ENCODE assay signal across 14 cellular contexts in the genomic region with DNA sequence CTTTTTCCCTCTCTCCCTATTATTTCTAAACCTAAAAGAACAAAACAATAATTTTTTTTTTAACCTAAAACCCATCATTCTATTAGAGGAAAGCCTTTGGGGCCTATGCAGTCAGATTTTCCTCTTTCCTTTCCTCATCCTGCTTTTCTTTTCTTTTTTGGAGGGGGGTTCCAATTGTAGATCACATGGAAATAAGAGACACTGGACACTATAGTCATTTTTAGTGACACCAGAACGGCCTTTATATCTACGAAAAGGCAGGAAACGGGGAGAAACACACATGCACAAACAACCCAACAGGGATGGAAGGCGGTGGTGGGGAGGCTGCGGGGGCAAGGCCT. TPM values are rescaled to one million over a fixed set of nuclear protein-coding genes. Genes with fewer than 3 reads are reported as not detected.
DNase-seq lines count a peak whose midpoint lies in the region; ATAC-seq, FAIRE-seq and TF ChIP-seq lines count a peak whose summit lies in the region.
"Had no signal": no experiment of that assay in that cellular context is flagged by ENCODE, and none has a peak within 500 bp of the region (broad histone marks: within the 10 kb centered on the region; RNA-seq: fewer than 3 reads in every experiment).

No MANE protein-coding gene starts in this region.

- no peak for DNase-seq in PC-3
- no peak for DNase-seq in thyroid gland
- DNase-seq in GM19239 (ENCODE audit: insufficient read length, low spot score): no peak
- DNase-seq in activated CD4-positive, alpha-beta T cell treated with anti-CD3 and anti-CD28 coated beads for 48 hours: no peak
- no peak for DNase-seq in NCI-H226
- no peak for DNase-seq in NCI-H1694 treated with DMSO at 0.1 percent for 48 hours (lab: John Stamatoyannopoulos, UW)
- DNase-seq: activated B cell treated with CpG ODN at 0.5 μM for 24 hours; activated T-cell treated with anti-CD3 and anti-CD28 coated beads, Interleukin-2, amount 50 U/mL, for 24 hours; anterior cingulate cortex; NCI-H1105; stimulated activated CD4-positive, alpha-beta T cell treated with anti-CD3 and anti-CD28 coated beads, Interleukin-4, amount 100 ng/mL, for 1 hour; stimulated activated naive CD8-positive, alpha-beta T cell treated with anti-CD3 and anti-CD28 coated beads, Interleukin-15, Interleukin-2, amounts not matched to agents 100 U/mL and 50 U/mL, for 24 hours had no signal

- CTCF ChIA-PET in PC-3 (lab: Charles Lee): interaction anchor here (0.7 kb wide), 1 partner anchor 132 kb away, joined by 3 read pairs; no protein-coding TSS in a partner anchor

- H3K4me2 ChIP-seq in PC-3 (ENCODE audit: low read length): peak overlapping the region; percentile 100

- H3K79me2 ChIP-seq in PC-3 (ENCODE audit: low read length): peaks cover 86% of the 10 kb centered on the region

- no peaks in the 10 kb centered on the region for H3K27me3 ChIP-seq in PC-3 (ENCODE audit: low read length)
- H3K27me3 ChIP-seq in duodenal mucosa (ENCODE audit: control insufficient read depth in 1 of 2, insufficient read depth in 2 of 2, low read length in 2 of 2): no peaks in the 10 kb centered on the region
- H3K27me3 ChIP-seq in muscle layer of colon (ENCODE audit: control insufficient read depth in 1 of 2, insufficient read depth in 2 of 2, low read length in 2 of 2): no peaks in the 10 kb centered on the region
- no peaks in the 10 kb centered on the region for H3K27me3 ChIP-seq in thyroid gland

- peak overlapping the region; percentile 85 for H3K4me3 ChIP-seq in PC-3 (ENCODE audit: low read length)
- no peak overlapping the region for H3K4me3 ChIP-seq in duodenal mucosa (ENCODE audit: low read depth in 1 of 2, low read length in 2 of 2)
- H3K4me3 ChIP-seq in muscle layer of colon (ENCODE audit: low read depth in 1 of 2, low read length in 2 of 2): peak overlapping the region in 1 of 2 donors; percentile 14
- H3K4me3 ChIP-seq in thyroid gland (replicated peaks in 1 of 3): no peak overlapping the region

- POLR2A ChIA-PET in PC-3 (lab: Charles Lee; ENCODE audit: unreplicated experiment): interaction anchor here (0.7 kb wide), 1 partner anchor 8 kb away, joined by 3 read pairs; no protein-coding TSS in a partner anchor

- no peaks in the 10 kb centered on the region for H3K36me3 ChIP-seq in PC-3 (ENCODE audit: low read depth, low read length)
- no peaks in the 10 kb centered on the region for H3K36me3 ChIP-seq in duodenal mucosa (ENCODE audit: control insufficient read depth in 1 of 2, insufficient read depth in 2 of 2, low read length in 2 of 2)
- H3K36me3 ChIP-seq in muscle layer of colon (ENCODE audit: insufficient read depth, low read length): no peaks in the 10 kb centered on the region
- no peaks in the 10 kb centered on the region for H3K36me3 ChIP-seq in thyroid gland

- intact Hi-C loops in PC-3 (cut with micrococcal nuclease) (loop anchor here (10.0 kb wide), 1 partner anchor 388 kb away; no protein-coding TSS in a partner anchor), thyroid gland (cut with DNase I) (no loop called here)

- TF ChIP-seq CTCF in PC-3 (conservative IDR thresholded peaks at IDR 0.05; ENCODE audit: low read depth, low read length): no peak
- TF ChIP-seq CTCF in thyroid gland (IDR thresholded peaks at IDR 0.05): no peak

- H3K9ac ChIP-seq in PC-3 (ENCODE audit: low read length): peak overlapping the region; percentile 91
- H3K9ac ChIP-seq in duodenal mucosa (ENCODE audit: low read depth in 1 of 2, low read length in 2 of 2): no peak overlapping the region
- H3K9ac ChIP-seq in muscle layer of colon (ENCODE audit: low read length): peak overlapping the region; percentile 59

- BruUV-seq in PC-3 (replicated peaks; lab: Mats Ljungman, UMichigan): no TSS peak

- ATAC-seq in PC-3: no peak
- ATAC-seq: stimulated activated naive CD8-positive, alpha-beta T cell treated with anti-CD3 and anti-CD28 coated beads, Interleukin-15, Interleukin-2, amounts not matched to agents 100 U/mL and 50 U/mL, for 24 hours had no signal

- H3K4me1 ChIP-seq in PC-3 (ENCODE audit: insufficient read depth, low read length): peaks cover 73% of the 10 kb centered on the region
- peaks cover 49 to 50% of the 10 kb centered on the region in 2 donors for H3K4me1 ChIP-seq in duodenal mucosa (ENCODE audit: control insufficient read depth in 1 of 2, insufficient read depth in 2 of 2, low read length in 2 of 2)
- H3K4me1 ChIP-seq in muscle layer of colon (ENCODE audit: insufficient read depth, low read length): peaks cover 85% of the 10 kb centered on the region
- peaks cover 65 to 72% of the 10 kb centered on the region in 2 donors for H3K4me1 ChIP-seq in thyroid gland

- H3K9me3 ChIP-seq in PC-3 (ENCODE audit: low read length) (no peaks in the 10 kb centered on the region), duodenal mucosa (ENCODE audit: control insufficient read depth in 1 of 2, low read length in 2 of 2) (no peaks in the 10 kb centered on the region), muscle layer of colon (ENCODE audit: low read length) (no peaks in the 10 kb centered on the region), thyroid gland (no peaks in the 10 kb centered on the region)

- H3K9me2 ChIP-seq in PC-3 (replicated peaks; ENCODE audit: low read length): no peaks in the 10 kb centered on the region

- no peak for TF ChIP-seq POLR2A in thyroid gland (IDR thresholded peaks at IDR 0.05)

- no peak for FAIRE-seq in GM19239 (lab: Jason Lieb, UNC)

- peak overlapping the region; percentile 96 for H3K27ac ChIP-seq in PC-3 (ENCODE audit: low read length)
- H3K27ac ChIP-seq in duodenal mucosa (ENCODE audit: low read depth, low read length): peak overlapping the region; percentile 68
- peak overlapping the region; percentile 98 for H3K27ac ChIP-seq in muscle layer of colon (ENCODE audit: low read depth, low read length)
- H3K27ac ChIP-seq in thyroid gland: peak overlapping the region; percentile 96 to 99 (median 98)

- 51 to 61% methylated on average over 5 of the region's 5 CpGs for WGBS in thyroid gland, 2 donors

- H2AFZ ChIP-seq in PC-3 (ENCODE audit: low read length): peak overlapping the region; percentile 74

- H3F3A ChIP-seq in PC-3 (ENCODE audit: low read length, unreplicated experiment): no peaks in the 10 kb centered on the region

- no peaks in the 10 kb centered on the region for H4K20me1 ChIP-seq in PC-3 (ENCODE audit: low read length)

RNA-seq across cellular contexts. Expression of a gene that starts 5.1 kb away (rescaled TPM):
- total RNA-seq in PC-3 (2014; rRNA removed): 3.5 and 4.5 TPM in 2 replicates
- total RNA-seq in thyroid gland: 10 to 100 TPM; 27.4 to 92.9 (median 45.5) TPM

Comparison
In these comparisons a context has a peak if more than half of its experiments do, and no peak if none do; other contexts are left out.
1. H3K9ac ChIP-seq: peak in PC-3 (single experiment) and muscle layer of colon (single experiment); none in duodenal mucosa (0 of 2).
2. Peak in every context shown above with its lines, with median percentiles within 50 percentile points of each other: H3K27ac ChIP-seq.